10 cellular contexts compared by ENCODE assay signal in the genomic region with DNA sequence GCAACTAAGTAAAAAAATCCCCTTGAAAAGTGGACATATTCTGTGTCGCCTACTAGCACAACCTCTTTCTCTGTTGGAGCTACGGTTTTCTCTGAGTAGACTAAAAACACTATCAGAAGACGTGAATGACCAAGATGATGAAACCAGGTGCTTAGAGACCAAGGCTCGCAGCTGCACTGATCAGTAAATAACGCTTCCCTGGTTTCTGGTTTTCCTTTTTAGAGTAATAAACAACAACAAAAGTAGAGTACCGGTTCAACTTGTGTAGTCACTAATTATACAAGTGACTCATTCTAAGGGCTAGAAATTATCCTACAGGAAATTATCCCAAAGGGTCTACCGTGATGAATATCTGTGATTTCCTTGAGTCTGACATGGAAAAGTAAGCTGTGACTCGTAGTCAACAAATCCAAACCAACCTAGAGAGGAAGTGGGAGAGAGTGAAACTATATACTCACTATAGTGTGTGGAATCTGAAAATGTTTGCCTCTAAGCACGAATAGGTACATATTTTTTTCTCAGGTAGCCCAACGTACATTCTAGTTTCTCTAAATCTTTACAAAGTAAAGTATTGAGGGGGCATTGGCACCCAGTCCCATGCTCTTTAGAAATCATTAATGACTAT. TPM values are rescaled to one million over a fixed set of nuclear protein-coding genes. Genes with fewer than 3 reads are reported as not detected.
DNase-seq lines count a peak whose midpoint lies in the region; ATAC-seq, FAIRE-seq and TF ChIP-seq lines count a peak whose summit lies in the region.
"Had no signal": no experiment of that assay in that cellular context is flagged by ENCODE, and none has a peak within 500 bp of the region (broad histone marks: within the 10 kb centered on the region; RNA-seq: fewer than 3 reads in every experiment).

No MANE protein-coding gene starts in this region.

- no peaks in the 10 kb centered on the region for H3K36me3 ChIP-seq in bronchial epithelial cell (ENCODE audit: control insufficient read depth, insufficient read depth, low read length)

- peaks cover 0 to 9% (median 3%) of the 10 kb centered on the region in 3 donors for H3K36me3 Mint-ChIP-seq in immature natural killer cell

- H3K27ac Mint-ChIP-seq in immature natural killer cell: peak overlapping the region in 1 of 6 donors; percentile 31

- H3K4me3 Mint-ChIP-seq in immature natural killer cell: no peak overlapping the region

- H3K27me3 Mint-ChIP-seq in immature natural killer cell (ENCODE audit: low read depth in 3 of 3): peaks cover 7 to 20% (median 14%) of the 10 kb centered on the region in 3 donors

- H3K4me1 Mint-ChIP-seq in immature natural killer cell: peaks cover 33 to 55% of the 10 kb centered on the region in 2 donors

- no peak for TF ChIP-seq CTCF in bronchial epithelial cell (IDR thresholded peaks at IDR 0.05; ENCODE audit: insufficient read depth, low read length, severe bottlenecking)

- ATAC-seq in GM18502 (IDR thresholded peaks at IDR 0.05; ENCODE audit: poor library complexity, unreplicated experiment): peak; percentile 57
- ATAC-seq in GM21526 (IDR thresholded peaks at IDR 0.05; ENCODE audit: low FRiP score, unreplicated experiment): peak; percentile 56
- ATAC-seq in HG03354 (IDR thresholded peaks at IDR 0.05; ENCODE audit: poor library complexity, severe bottlenecking, unreplicated experiment): peak; percentile 70

- peak; percentile 63 for DNase-seq in bronchial epithelial cell (ENCODE audit: low read depth)
- no peak for DNase-seq in putamen (ENCODE audit: low spot score)
- no peak for DNase-seq in NCI-H1105 (lab: John Stamatoyannopoulos, UW)
- no peak for DNase-seq in cerebellum (ENCODE audit: low spot score)
- DNase-seq in immature natural killer cell: no peak
- DNase-seq: NCI-H2227 treated with DMSO at 0.1 percent for 48 hours had no signal

- no peaks in the 10 kb centered on the region for H3K9me3 Mint-ChIP-seq in immature natural killer cell

- FAIRE-seq in bronchial epithelial cell (lab: Jason Lieb, UNC): no peak
- FAIRE-seq: G401.6 had no signal

- H3K4me3 ChIP-seq in bronchial epithelial cell (ENCODE audit: low read depth, low read length): no peak overlapping the region

- no peaks in the 10 kb centered on the region for H3K27me3 ChIP-seq in bronchial epithelial cell (ENCODE audit: control insufficient read depth, insufficient read depth, low read length)

RNA-seq across cellular contexts. Expression of gene RASGRP3, which starts 17.8 kb away (rescaled TPM):
- total RNA-seq in bronchial epithelial cell: 0.38 and 0.79 TPM in 2 replicates
- 9.3 TPM for total RNA-seq in cerebellum
- 1 to 10 TPM in 2 of 3 donors, not detected in 1; 1.8 to 2.5 TPM for polyA plus RNA-seq in immature natural killer cell
